ENCODE assay signal across 23 cellular contexts in the genomic region with DNA sequence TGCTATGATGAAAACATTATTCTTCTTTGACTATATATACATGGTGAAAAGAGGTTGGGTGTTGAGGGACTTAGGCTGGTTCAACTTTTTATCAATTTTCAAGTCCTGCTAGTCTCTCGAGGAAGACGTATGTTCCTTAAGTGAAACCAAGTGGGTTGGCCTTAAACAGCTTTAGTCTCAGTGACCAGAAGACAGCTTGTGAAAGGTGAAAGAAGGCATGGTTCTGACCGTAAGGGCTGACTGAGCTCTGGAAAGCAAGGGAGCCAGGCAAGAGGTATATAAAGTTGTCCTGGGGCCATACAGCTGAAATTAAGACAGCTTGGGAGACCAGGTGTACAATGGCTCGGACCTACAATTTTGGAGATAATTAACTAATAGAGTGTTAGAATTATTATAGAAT.
"Had no signal": no experiment of that assay in that cellular context is flagged by ENCODE, and none has a peak within 500 bp of the region (broad histone marks: within the 10 kb centered on the region; RNA-seq: fewer than 3 reads in every experiment).

No MANE protein-coding gene starts in this region.

- H3K36me3 ChIP-seq: brain microvascular endothelial cell, cardiac muscle cell had no signal

- H3K27ac ChIP-seq: brain microvascular endothelial cell, cardiac muscle cell had no signal

- ATAC-seq: T-cell had no signal

- H3K27me3 ChIP-seq: brain microvascular endothelial cell had no signal

- FAIRE-seq: TTC549 had no signal

- DNase-seq: activated CD4-positive, alpha-beta memory T cell treated with anti-CD3 and anti-CD28 coated beads for 36 hours; activated CD4-positive, alpha-beta T cell treated with anti-CD3 and anti-CD28 coated beads, Interleukin-2, amount 10 ng/mL, durations not matched to agents 7 days and 5 days; activated CD4-positive, CD25-positive, alpha-beta regulatory T cell; activated CD8-positive, alpha-beta memory T cell treated with anti-CD3 and anti-CD28 coated beads, Interleukin-2, amount 50 U/mL, for 48 hours; activated effector memory CD4-positive, alpha-beta T cell treated with anti-CD3 and anti-CD28 coated beads, Interleukin-2, amount 50 U/mL, for 16 hours; activated naive CD4-positive, alpha-beta T cell treated with Interleukin-2 at 50 U/mL for 16 hours; activated T-cell treated with anti-CD3 and anti-CD28 coated beads, Interleukin-2, amount 50 U/mL, for 1 hour; brain microvascular endothelial cell; KG1; MV-4-11; NCI-H1092 treated with DMSO at 0.1 percent for 48 hours; NCI-H1417 treated with DMSO at 0.1 percent for 48 hours; NCI-H1694; NCI-H2029 treated with DMSO at 0.1 percent for 48 hours; NCI-H345; NCI-H510A; NCI-H526 treated with DMSO at 0.1 percent for 48 hours; NCI-H82; SIG-M5; T-cell; T1000 had no signal

- H3K4me3 ChIP-seq: cardiac muscle cell had no signal
